1 cellular context compared by ENCODE assay signal in genomic region chr3:56682458-56683121, GRCh38.
TF ChIP-seq lines count a peak whose summit lies in the region.

No MANE protein-coding gene starts in this region.

TF ChIP-seq in K562, 482 proteins besides CTCF, POLR2A, EP300 and RAD21 (continued from another document and continues in another):
- TF ChIP-seq RBBP5 (IDR thresholded peaks at IDR 0.05; ENCODE audit: borderline replicate concordance, insufficient read depth, low read length, poor library complexity, severe bottlenecking) (peak; percentile 72), ZNF175 (CRISPR knock-in tag; IDR thresholded peaks at IDR 0.05; ENCODE audit: low read depth) (no peak), ZNF695 (CRISPR knock-in tag; IDR thresholded peaks at IDR 0.05) (no peak), TSC22D4 (tag; IDR thresholded peaks at IDR 0.05) (no peak), ZFP30 (CRISPR knock-in tag; IDR thresholded peaks at IDR 0.05; ENCODE audit: borderline replicate concordance) (no peak), ZNF23 (CRISPR knock-in tag; IDR thresholded peaks at IDR 0.05) (no peak), ZNF584 (CRISPR knock-in tag; IDR thresholded peaks at IDR 0.05; ENCODE audit: low read depth) (no peak), SMC3 (conservative IDR thresholded peaks at IDR 0.05; ENCODE audit: insufficient read depth, low read depth, low read length) (no peak), DPF2 (IDR thresholded peaks at IDR 0.05) (no peak), HNRNPUL1 (IDR thresholded peaks at IDR 0.05; ENCODE audit: low read length) (no peak), E4F1 (CRISPR knock-in tag; IDR thresholded peaks at IDR 0.05; ENCODE audit: borderline replicate concordance) (no peak), ZNF263 (CRISPR knock-in tag; IDR thresholded peaks at IDR 0.05; ENCODE audit: borderline replicate concordance) (no peak), HMG20A (CRISPR knock-in tag; conservative IDR thresholded peaks at IDR 0.05) (no peak), CHD1 (IDR thresholded peaks at IDR 0.05; ENCODE audit: low read length) (peak; percentile 34), ATF1 (CRISPR knock-in tag; IDR thresholded peaks at IDR 0.05) (no peak), ATF1 (tag; IDR thresholded peaks at IDR 0.05) (no peak), TBP (optimal IDR thresholded peaks at IDR 0.05; ENCODE audit: low read depth, low read length) (peak; percentile 51), C11orf30 (IDR thresholded peaks at IDR 0.05; ENCODE audit: low read depth) (no peak), DIDO1 (tag; IDR thresholded peaks at IDR 0.05; ENCODE audit: low read depth) (no peak), RFX1 (IDR thresholded peaks at IDR 0.05) (no peak), ZZZ3 (IDR thresholded peaks at IDR 0.05) (no peak), CEBPG (CRISPR knock-in tag; IDR thresholded peaks at IDR 0.05) (no peak), CEBPG (tag; conservative IDR thresholded peaks at IDR 0.05 in 1 of 2, IDR thresholded peaks at IDR 0.05 in 1 of 2) (no peak), SMARCC2 (IDR thresholded peaks at IDR 0.05; ENCODE audit: low read depth) (no peak), HOXB6 (CRISPR knock-in tag; IDR thresholded peaks at IDR 0.05; ENCODE audit: borderline replicate concordance) (no peak), FIP1L1 (IDR thresholded peaks at IDR 0.05; ENCODE audit: low read depth, low read length, poor library complexity, severe bottlenecking) (no peak), NR1H2 (CRISPR knock-in tag; IDR thresholded peaks at IDR 0.05) (no peak), NUFIP1 (IDR thresholded peaks at IDR 0.05; ENCODE audit: partially characterized antibody) (no peak), AFF4 (CRISPR knock-in tag; IDR thresholded peaks at IDR 0.05) (peak; percentile 91), ZNF232 (CRISPR knock-in tag; IDR thresholded peaks at IDR 0.05) (no peak), KLF16 (IDR thresholded peaks at IDR 0.05) (no peak), NFRKB (IDR thresholded peaks at IDR 0.05; ENCODE audit: low read depth) (peak; percentile 85; the same call in 1 of the 2 replicates), TAF1 (IDR thresholded peaks at IDR 0.05; ENCODE audit: control insufficient read depth, extremely low read depth, insufficient read depth, low read length, severe bottlenecking) (peak; percentile 53), ZNF124 (CRISPR knock-in tag; IDR thresholded peaks at IDR 0.05) (no peak), FOXA3 (CRISPR knock-in tag; conservative IDR thresholded peaks at IDR 0.05 in 1 of 2, IDR thresholded peaks at IDR 0.05 in 1 of 2) (no peak), MEIS2 (IDR thresholded peaks at IDR 0.05; ENCODE audit: partially characterized antibody) (no peak), HDGF (IDR thresholded peaks at IDR 0.05) (no peak), CLOCK (CRISPR knock-in tag; IDR thresholded peaks at IDR 0.05; ENCODE audit: borderline replicate concordance) (no peak), KLF1 (tag; IDR thresholded peaks at IDR 0.05) (no peak), LCOR (CRISPR knock-in tag; IDR thresholded peaks at IDR 0.05) (peak; percentile 41; the same call in 1 of the 2 replicates), RUNX1 (IDR thresholded peaks at IDR 0.05; ENCODE audit: low read depth) (no peak), NR0B1 (IDR thresholded peaks at IDR 0.05; ENCODE audit: partially characterized antibody) (no peak), ZNF766 (CRISPR knock-in tag; conservative IDR thresholded peaks at IDR 0.05) (no peak), GATAD2A (IDR thresholded peaks at IDR 0.05) (no peak), PCBP2 (IDR thresholded peaks at IDR 0.05; ENCODE audit: low read depth, low read length, poor library complexity, severe bottlenecking) (no peak), SMAD3 (CRISPR knock-in tag; conservative IDR thresholded peaks at IDR 0.05) (no peak), TAF15 (IDR thresholded peaks at IDR 0.05; ENCODE audit: low read depth, low read length) (no peak), ZNF507 (tag; conservative IDR thresholded peaks at IDR 0.05) (no peak), CBX1 (IDR thresholded peaks at IDR 0.05; ENCODE audit: low read depth) (no peak), CREB1 (IDR thresholded peaks at IDR 0.05) (no peak), CREB1 (CRISPR knock-in tag; IDR thresholded peaks at IDR 0.05) (no peak), SMAD4 (CRISPR knock-in tag; conservative IDR thresholded peaks at IDR 0.05) (0 out of 2 replicates have a peak, but pooled peaks have one; percentile 6), SP2 (IDR thresholded peaks at IDR 0.05; ENCODE audit: extremely low read depth, low read depth, low read length, poor library complexity, severe bottlenecking) (no peak)
- TF ChIP-seq, protein P1, sequence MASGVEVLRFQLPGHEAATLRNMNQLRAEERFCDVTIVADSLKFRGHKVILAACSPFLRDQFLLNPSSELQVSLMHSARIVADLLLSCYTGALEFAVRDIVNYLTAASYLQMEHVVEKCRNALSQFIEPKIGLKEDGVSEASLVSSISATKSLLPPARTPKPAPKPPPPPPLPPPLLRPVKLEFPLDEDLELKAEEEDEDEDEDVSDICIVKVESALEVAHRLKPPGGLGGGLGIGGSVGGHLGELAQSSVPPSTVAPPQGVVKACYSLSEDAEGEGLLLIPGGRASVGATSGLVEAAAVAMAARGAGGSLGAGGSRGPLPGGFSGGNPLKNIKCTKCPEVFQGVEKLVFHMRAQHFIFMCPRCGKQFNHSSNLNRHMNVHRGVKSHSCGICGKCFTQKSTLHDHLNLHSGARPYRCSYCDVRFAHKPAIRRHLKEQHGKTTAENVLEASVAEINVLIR (CRISPR knock-in tag; IDR thresholded peaks at IDR 0.05): no peak
- TF ChIP-seq, protein P2, sequence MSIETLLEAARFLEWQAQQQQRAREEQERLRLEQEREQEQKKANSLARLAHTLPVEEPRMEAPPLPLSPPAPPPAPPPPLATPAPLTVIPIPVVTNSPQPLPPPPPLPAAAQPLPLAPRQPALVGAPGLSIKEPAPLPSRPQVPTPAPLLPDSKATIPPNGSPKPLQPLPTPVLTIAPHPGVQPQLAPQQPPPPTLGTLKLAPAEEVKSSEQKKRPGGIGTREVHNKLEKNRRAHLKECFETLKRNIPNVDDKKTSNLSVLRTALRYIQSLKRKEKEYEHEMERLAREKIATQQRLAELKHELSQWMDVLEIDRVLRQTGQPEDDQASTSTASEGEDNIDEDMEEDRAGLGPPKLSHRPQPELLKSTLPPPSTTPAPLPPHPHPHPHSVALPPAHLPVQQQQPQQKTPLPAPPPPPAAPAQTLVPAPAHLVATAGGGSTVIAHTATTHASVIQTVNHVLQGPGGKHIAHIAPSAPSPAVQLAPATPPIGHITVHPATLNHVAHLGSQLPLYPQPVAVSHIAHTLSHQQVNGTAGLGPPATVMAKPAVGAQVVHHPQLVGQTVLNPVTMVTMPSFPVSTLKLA (conservative IDR thresholded peaks at IDR 0.05): peak in 1 of 2 experiments; percentile 58; a peak in 2 of 4 replicates
- TF ChIP-seq, protein P3, sequence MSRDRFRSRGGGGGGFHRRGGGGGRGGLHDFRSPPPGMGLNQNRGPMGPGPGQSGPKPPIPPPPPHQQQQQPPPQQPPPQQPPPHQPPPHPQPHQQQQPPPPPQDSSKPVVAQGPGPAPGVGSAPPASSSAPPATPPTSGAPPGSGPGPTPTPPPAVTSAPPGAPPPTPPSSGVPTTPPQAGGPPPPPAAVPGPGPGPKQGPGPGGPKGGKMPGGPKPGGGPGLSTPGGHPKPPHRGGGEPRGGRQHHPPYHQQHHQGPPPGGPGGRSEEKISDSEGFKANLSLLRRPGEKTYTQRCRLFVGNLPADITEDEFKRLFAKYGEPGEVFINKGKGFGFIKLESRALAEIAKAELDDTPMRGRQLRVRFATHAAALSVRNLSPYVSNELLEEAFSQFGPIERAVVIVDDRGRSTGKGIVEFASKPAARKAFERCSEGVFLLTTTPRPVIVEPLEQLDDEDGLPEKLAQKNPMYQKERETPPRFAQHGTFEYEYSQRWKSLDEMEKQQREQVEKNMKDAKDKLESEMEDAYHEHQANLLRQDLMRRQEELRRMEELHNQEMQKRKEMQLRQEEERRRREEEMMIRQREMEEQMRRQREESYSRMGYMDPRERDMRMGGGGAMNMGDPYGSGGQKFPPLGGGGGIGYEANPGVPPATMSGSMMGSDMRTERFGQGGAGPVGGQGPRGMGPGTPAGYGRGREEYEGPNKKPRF (IDR thresholded peaks at IDR 0.05; ENCODE audit: low read depth, low read length): no peak
- TF ChIP-seq, protein P4, sequence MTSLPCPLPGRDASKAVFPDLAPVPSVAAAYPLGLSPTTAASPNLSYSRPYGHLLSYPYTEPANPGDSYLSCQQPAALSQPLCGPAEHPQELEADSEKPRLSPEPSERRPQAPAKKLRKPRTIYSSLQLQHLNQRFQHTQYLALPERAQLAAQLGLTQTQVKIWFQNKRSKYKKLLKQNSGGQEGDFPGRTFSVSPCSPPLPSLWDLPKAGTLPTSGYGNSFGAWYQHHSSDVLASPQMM (CRISPR knock-in tag; IDR thresholded peaks at IDR 0.05): no peak
- TF ChIP-seq, protein P5, sequence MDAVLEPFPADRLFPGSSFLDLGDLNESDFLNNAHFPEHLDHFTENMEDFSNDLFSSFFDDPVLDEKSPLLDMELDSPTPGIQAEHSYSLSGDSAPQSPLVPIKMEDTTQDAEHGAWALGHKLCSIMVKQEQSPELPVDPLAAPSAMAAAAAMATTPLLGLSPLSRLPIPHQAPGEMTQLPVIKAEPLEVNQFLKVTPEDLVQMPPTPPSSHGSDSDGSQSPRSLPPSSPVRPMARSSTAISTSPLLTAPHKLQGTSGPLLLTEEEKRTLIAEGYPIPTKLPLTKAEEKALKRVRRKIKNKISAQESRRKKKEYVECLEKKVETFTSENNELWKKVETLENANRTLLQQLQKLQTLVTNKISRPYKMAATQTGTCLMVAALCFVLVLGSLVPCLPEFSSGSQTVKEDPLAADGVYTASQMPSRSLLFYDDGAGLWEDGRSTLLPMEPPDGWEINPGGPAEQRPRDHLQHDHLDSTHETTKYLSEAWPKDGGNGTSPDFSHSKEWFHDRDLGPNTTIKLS (IDR thresholded peaks at IDR 0.05; ENCODE audit: borderline replicate concordance, low read depth): no peak
